ENCODE assay signal across 1 cellular context in the genomic region with DNA sequence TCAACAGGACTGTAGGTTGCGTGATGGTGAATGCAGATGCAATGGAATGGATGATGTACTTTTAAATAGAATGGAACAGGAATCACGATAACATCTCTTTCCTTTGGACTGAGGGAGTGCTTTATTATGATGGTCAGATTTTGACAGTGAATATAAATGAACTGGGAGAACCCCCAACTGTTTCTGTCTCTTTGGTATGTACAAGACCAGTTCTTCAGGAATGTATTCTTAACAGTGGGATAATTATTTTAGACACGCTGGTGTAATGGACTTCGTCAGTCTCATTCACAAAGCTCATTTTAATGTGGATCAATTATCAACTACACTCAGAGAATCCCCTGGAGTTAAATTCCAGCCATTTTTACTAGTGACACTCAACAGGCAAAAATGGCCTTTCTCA.
TF ChIP-seq lines count a peak whose summit lies in the region.

No MANE protein-coding gene starts in this region.

TF ChIP-seq in WTC11, 78 proteins besides CTCF, POLR2A, EP300 and RAD21:
- TF ChIP-seq FOXP4 (CRISPR knock-in tag; IDR thresholded peaks at IDR 0.05), result no peak
- TF ChIP-seq, protein P1, sequence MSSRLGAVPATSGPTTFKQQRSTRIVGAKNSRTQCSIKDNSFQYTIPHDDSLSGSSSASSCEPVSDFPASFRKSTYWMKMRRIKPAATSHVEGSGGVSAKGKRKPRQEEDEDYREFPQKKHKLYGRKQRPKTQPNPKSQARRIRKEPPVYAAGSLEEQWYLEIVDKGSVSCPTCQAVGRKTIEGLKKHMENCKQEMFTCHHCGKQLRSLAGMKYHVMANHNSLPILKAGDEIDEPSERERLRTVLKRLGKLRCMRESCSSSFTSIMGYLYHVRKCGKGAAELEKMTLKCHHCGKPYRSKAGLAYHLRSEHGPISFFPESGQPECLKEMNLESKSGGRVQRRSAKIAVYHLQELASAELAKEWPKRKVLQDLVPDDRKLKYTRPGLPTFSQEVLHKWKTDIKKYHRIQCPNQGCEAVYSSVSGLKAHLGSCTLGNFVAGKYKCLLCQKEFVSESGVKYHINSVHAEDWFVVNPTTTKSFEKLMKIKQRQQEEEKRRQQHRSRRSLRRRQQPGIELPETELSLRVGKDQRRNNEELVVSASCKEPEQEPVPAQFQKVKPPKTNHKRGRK (CRISPR knock-in tag; IDR thresholded peaks at IDR 0.05; ENCODE audit: borderline replicate concordance), result no peak
- no peak for TF ChIP-seq EMX1 (CRISPR knock-in tag; IDR thresholded peaks at IDR 0.05)
- TF ChIP-seq SMAD3 (CRISPR knock-in tag; IDR thresholded peaks at IDR 0.05; ENCODE audit: borderline replicate concordance), result no peak
- TF ChIP-seq ZNF532 (CRISPR knock-in tag; IDR thresholded peaks at IDR 0.05; ENCODE audit: borderline replicate concordance), result no peak
- no peak for TF ChIP-seq ZNF317 (CRISPR knock-in tag; IDR thresholded peaks at IDR 0.05; ENCODE audit: borderline replicate concordance, low read depth)
- TF ChIP-seq E2F1 (CRISPR knock-in tag; IDR thresholded peaks at IDR 0.05), result no peak
- TF ChIP-seq ZBTB43 (CRISPR knock-in tag; IDR thresholded peaks at IDR 0.05), result no peak
